ENCODE assay signal across 1 cellular context in the genomic region with DNA sequence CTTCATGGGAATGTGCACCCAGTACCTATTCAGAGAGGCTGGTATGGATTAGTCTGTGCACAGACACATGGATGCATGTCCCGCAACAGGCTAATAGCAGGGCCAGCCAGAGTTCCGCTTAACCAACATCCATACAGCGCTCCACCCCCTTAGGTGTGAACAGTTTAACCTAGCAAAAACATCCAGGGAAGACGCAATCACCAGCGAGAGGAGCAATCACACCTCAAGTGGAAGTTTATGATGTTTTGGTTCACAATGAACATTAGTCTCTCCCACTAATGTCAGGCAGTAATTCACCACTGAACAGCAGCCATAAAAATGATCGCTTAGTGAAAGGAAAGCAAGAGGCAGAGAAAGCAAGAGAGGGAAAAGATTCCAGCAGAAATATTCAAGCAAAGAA.
TF ChIP-seq lines count a peak whose summit lies in the region.

No MANE protein-coding gene starts in this region.

TF ChIP-seq in HEK293, 187 proteins besides CTCF, POLR2A, EP300 and RAD21 (continued from another document):
- no peak for TF ChIP-seq ZNF510 (tag by site-specific recombination; IDR thresholded peaks at IDR 0.05; ENCODE audit: insufficient replicate concordance)
